In the genomic region with DNA sequence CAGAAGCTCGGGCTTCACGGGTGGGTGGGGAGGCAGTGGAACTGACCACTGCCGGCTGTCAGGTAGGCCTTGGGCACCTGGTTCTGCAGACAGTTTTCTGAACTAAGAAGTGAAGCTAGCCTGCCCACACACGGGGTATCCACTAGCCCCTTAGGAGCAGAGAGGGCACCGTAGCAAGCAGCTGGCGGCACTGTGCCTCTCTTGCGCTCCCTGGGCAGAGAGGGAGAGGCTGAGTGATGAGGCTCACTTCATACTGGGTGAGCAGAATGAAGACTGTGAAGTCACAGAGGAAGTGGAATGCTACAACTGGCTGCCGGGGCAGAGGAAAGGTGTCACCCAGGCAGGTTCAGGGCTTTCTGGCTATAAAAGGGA, we compare ENCODE assay signal across 9 cellular contexts. TPM values are rescaled to one million over a fixed set of nuclear protein-coding genes. Genes with fewer than 3 reads are reported as not detected.
DNase-seq lines count a peak whose midpoint lies in the region; ATAC-seq and TF ChIP-seq lines count a peak whose summit lies in the region.
"Had no signal": no experiment of that assay in that cellular context is flagged by ENCODE, and none has a peak within 500 bp of the region (broad histone marks: within the 10 kb centered on the region; RNA-seq: fewer than 3 reads in every experiment).

No MANE protein-coding gene starts in this region.

- DNase-seq in coronary artery (ENCODE audit: low spot score) (no peak), trophoblast cell (no peak), dermis blood vessel endothelial cell (no peak), RKO (ENCODE audit: low spot score) (no peak)

- H3K4ac ChIP-seq in trophoblast cell (ENCODE audit: low read depth, low read length) = no peak overlapping the region

- H3K27ac ChIP-seq in coronary artery (peak overlapping the region in 1 of 2 donors; percentile 38), trophoblast cell (ENCODE audit: low read depth, low read length) (no peak overlapping the region)

- H4K8ac ChIP-seq in trophoblast cell (ENCODE audit: low read depth, low read length) = no peak overlapping the region

- peak overlapping the region; percentile 75 for H3K4me3 ChIP-seq in coronary artery
- H3K4me3 ChIP-seq in trophoblast cell (ENCODE audit: low read depth, low read length) = peak overlapping the region; percentile 2

- ATAC-seq in GM18505 (IDR thresholded peaks at IDR 0.05; ENCODE audit: unreplicated experiment) (no peak), HG03039 (IDR thresholded peaks at IDR 0.05; ENCODE audit: unreplicated experiment) (no peak), HG03469 (IDR thresholded peaks at IDR 0.05; ENCODE audit: unreplicated experiment) (no peak)

- H3K4me3 Mint-ChIP-seq in T-helper 1 cell treated with Interleukin-12 subunit alpha and Interleukin-12 subunit beta and Interleukin-4 antibody, amounts not matched to agents 30 μg/mL and 1 μg/mL, for 36 hours = peak overlapping the region; percentile 91

- peak overlapping the region; percentile 69 for H3K4me2 ChIP-seq in trophoblast cell (ENCODE audit: low read length)

- H3K36me3 Mint-ChIP-seq in T-helper 1 cell treated with Interleukin-12 subunit alpha and Interleukin-12 subunit beta and Interleukin-4 antibody, amounts not matched to agents 30 μg/mL and 1 μg/mL, for 36 hours (ENCODE audit: low read depth) = peaks cover 38% of the 10 kb centered on the region

- peaks cover 27% of the 10 kb centered on the region for H3K27me3 ChIP-seq in trophoblast cell (ENCODE audit: insufficient read depth, low read length)

- peaks cover 7 to 18% of the 10 kb centered on the region in 2 experiments for H3K4me1 ChIP-seq in trophoblast cell (ENCODE audit: control insufficient read depth in 1 of 2, insufficient read depth in 2 of 2, low read length in 2 of 2)

- H3K14ac ChIP-seq in trophoblast cell (ENCODE audit: low read length) = no peak overlapping the region

- H3K79me1 ChIP-seq in trophoblast cell (ENCODE audit: low read length) = no peaks in the 10 kb centered on the region

- H2BK120ac ChIP-seq in trophoblast cell (ENCODE audit: insufficient read depth, low read length, poor library complexity) = no peak overlapping the region

- no CpG with 5 or more reads among the region's 8 CpGs for WGBS in trophoblast cell (ENCODE audit: extremely low coverage, insufficient coverage, insufficient read length)

- peaks cover 3% of the 10 kb centered on the region for H3K79me2 ChIP-seq in trophoblast cell (ENCODE audit: control insufficient read depth, insufficient read depth, low read length, poor library complexity)

- no peak overlapping the region for H2AK5ac ChIP-seq in trophoblast cell (ENCODE audit: low read length)

- peaks cover 4% of the 10 kb centered on the region for H3K9me3 ChIP-seq in trophoblast cell (ENCODE audit: insufficient read depth, low read depth, low read length)

- H2BK5ac ChIP-seq in trophoblast cell (ENCODE audit: low read depth, low read length, poor library complexity) = no peak overlapping the region

- no peak overlapping the region for H2BK12ac ChIP-seq in trophoblast cell (ENCODE audit: low read length)

- peaks cover 47% of the 10 kb centered on the region for H3K4me1 Mint-ChIP-seq in T-helper 1 cell treated with Interleukin-12 subunit alpha and Interleukin-12 subunit beta and Interleukin-4 antibody, amounts not matched to agents 30 μg/mL and 1 μg/mL, for 36 hours (ENCODE audit: low read depth)

- no peak overlapping the region for H3K18ac ChIP-seq in trophoblast cell (ENCODE audit: low read length)

- H4K12ac ChIP-seq in trophoblast cell (ENCODE audit: low read depth, low read length) = no peak overlapping the region

- no peak overlapping the region for H3K23ac ChIP-seq in trophoblast cell (ENCODE audit: low read length)

- peaks cover 2% of the 10 kb centered on the region in 2 experiments for H3K36me3 ChIP-seq in trophoblast cell (ENCODE audit: control insufficient read depth in 1 of 2, insufficient read depth in 2 of 2, low read length in 2 of 2)

- H3K9ac ChIP-seq in trophoblast cell (ENCODE audit: low read length) = no peak overlapping the region

- TF ChIP-seq POLR2A in GM18505 (IDR thresholded peaks at IDR 0.05; ENCODE audit: borderline replicate concordance, extremely low read depth, insufficient read depth, insufficient read length) = peak; percentile 32

- peak overlapping the region; percentile 90 for H3K27ac Mint-ChIP-seq in T-helper 1 cell treated with Interleukin-12 subunit alpha and Interleukin-12 subunit beta and Interleukin-4 antibody, amounts not matched to agents 30 μg/mL and 1 μg/mL, for 36 hours

- TF ChIP-seq CTCF in coronary artery (IDR thresholded peaks at IDR 0.05) = no peak

- no peaks in the 10 kb centered on the region for H3K27me3 Mint-ChIP-seq in T-helper 1 cell treated with Interleukin-12 subunit alpha and Interleukin-12 subunit beta and Interleukin-4 antibody, amounts not matched to agents 30 μg/mL and 1 μg/mL, for 36 hours (ENCODE audit: low read depth)

- no peaks in the 10 kb centered on the region for H3K9me3 Mint-ChIP-seq in T-helper 1 cell treated with Interleukin-12 subunit alpha and Interleukin-12 subunit beta and Interleukin-4 antibody, amounts not matched to agents 30 μg/mL and 1 μg/mL, for 36 hours

- no peak overlapping the region for H4K91ac ChIP-seq in trophoblast cell (ENCODE audit: low read depth, low read length)

- H2AFZ ChIP-seq in trophoblast cell (ENCODE audit: insufficient read depth, low read length, poor library complexity) = no peak overlapping the region

RNA-seq across cellular contexts. Expression of a gene that starts 0.8 kb away (rescaled TPM):
- 1.4 and 1.5 TPM in 2 replicates for polyA plus RNA-seq in trophoblast cell (2013)
- total RNA-seq in dermis blood vessel endothelial cell = 7.0 and 7.7 TPM in 2 replicates
- total RNA-seq: NCI-H460 had no signal

RNA-seq across cellular contexts. Expression of a gene that starts 9.7 kb away (rescaled TPM):
- 22.8 and 23.0 TPM in 2 replicates for polyA plus RNA-seq in trophoblast cell (2013)
- total RNA-seq in dermis blood vessel endothelial cell = 7.3 and 32.2 TPM in 2 replicates

RNA-seq across cellular contexts. Expression of a gene that starts 20.5 kb away (rescaled TPM):
- 75.8 and 76.3 TPM in 2 replicates for polyA plus RNA-seq in trophoblast cell (2013)
- total RNA-seq in dermis blood vessel endothelial cell = 56.8 and 113 TPM in 2 replicates

RNA-seq across cellular contexts. Expression of a gene that starts 59.8 kb away (rescaled TPM):
- polyA plus RNA-seq in trophoblast cell (2013) = 43.1 and 43.2 TPM in 2 replicates
- total RNA-seq in dermis blood vessel endothelial cell = 72.6 and 120 TPM in 2 replicates
